In the genomic region with DNA sequence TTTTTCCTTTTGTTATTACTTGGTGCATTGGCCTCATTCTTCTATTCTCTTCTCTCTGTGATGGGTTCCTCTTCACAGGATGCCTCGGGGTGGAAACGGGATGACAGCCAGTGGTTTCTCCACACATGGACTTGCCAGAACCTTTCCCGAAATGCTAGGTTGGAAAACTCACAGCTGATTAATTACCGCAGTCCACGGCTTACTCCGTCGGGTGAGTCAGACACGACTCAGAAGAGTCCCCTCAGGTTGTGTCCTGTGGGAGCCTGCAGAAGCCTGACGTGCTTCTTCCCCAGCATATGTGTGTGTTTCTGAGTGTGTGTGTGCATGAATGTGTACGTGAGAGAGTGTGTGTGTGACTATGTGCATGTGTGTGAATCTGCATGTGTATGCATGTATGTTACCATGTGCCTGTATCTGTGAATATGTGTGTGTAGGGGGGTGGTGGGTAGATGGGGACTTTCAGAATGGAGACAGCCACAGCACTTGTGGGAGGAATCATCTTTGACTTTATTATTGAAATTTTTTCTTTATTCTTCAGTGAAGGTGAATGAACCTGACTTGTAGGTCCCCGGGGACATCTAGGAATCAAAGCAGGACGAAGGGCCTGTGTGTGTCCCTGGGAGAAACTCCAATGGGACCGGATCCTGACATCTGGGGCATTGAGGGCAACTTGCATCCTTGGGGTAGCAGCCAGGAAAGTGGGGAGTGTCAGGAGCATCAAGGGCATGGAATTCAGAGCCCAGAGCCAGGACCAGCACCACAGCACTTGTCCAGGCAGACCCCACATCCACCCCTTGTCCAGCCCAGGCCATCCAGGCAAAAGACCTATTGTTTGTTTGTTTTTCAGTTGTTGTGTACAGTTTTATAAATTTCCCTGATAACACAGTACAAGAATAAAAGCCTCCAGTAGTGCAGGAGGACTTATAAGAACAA, we compare ENCODE assay signal across 1 cellular context.
A peak's percentile ranks its signal among the peaks of the same experiment; 100 is the strongest.
TF ChIP-seq lines count a peak whose summit lies in the region.

No MANE protein-coding gene starts in this region.

TF ChIP-seq in endothelial cell of umbilical vein, 7 proteins besides CTCF, POLR2A, EP300 and RAD21:
- TF ChIP-seq FOS (IDR thresholded peaks at IDR 0.05; ENCODE audit: borderline replicate concordance, insufficient read depth, low read length) (peak; percentile 49), MYC (IDR thresholded peaks at IDR 0.05; ENCODE audit: low read depth, low read length) (no peak)
